In the genomic region with DNA sequence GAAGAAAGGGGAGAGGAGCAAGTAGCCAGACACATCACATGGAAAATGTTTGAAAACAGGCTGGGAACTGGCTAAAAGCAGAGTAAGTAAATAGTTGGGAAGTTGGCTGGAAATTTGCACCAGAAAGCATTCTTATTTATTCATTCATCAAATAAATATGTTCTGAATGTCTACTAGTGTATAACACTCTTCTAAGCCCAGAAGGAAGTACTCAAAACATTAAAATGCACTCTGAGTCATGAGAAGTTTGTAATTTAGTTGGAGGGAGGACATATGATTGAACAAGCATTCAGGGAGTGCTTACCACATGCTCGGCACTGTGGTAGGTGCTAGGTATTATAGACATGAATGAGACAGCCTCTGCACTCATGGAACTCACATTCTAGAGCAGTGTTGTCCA, we compare ENCODE assay signal across 16 cellular contexts. TPM values are rescaled to one million over a fixed set of nuclear protein-coding genes. Genes with fewer than 3 reads are reported as not detected.
DNase-seq lines count a peak whose midpoint lies in the region; ATAC-seq and TF ChIP-seq lines count a peak whose summit lies in the region.
"Had no signal": no experiment of that assay in that cellular context is flagged by ENCODE, and none has a peak within 500 bp of the region (broad histone marks: within the 10 kb centered on the region; RNA-seq: fewer than 3 reads in every experiment).

No MANE protein-coding gene starts in this region.

- H2AK5ac ChIP-seq in IMR-90 (ENCODE audit: low read depth, low read length): no peak overlapping the region

- no peak for TF ChIP-seq RAD21 in IMR-90 (IDR thresholded peaks at IDR 0.05; ENCODE audit: low read length)

- H3K79me1 ChIP-seq in IMR-90 (ENCODE audit: low read depth in 1 of 2, low read length in 2 of 2): no peaks in the 10 kb centered on the region

- H2BK15ac ChIP-seq in IMR-90 (ENCODE audit: low read depth, low read length): no peak overlapping the region

- H3K9me3 ChIP-seq in IMR-90 (ENCODE audit: control insufficient read depth, insufficient read depth, low read length): no peaks in the 10 kb centered on the region
- no peaks in the 10 kb centered on the region for H3K9me3 ChIP-seq in lung (ENCODE audit: control insufficient read depth in 2 of 2, insufficient read depth in 1 of 2, low read length in 1 of 2)
- H3K9me3 ChIP-seq in MM.1S (replicated peaks; ENCODE audit: insufficient read depth, low read length): no peaks in the 10 kb centered on the region

- intact Hi-C loops in IMR-90 (cut with micrococcal nuclease): no loop called here

- no peaks in the 10 kb centered on the region for H3F3A ChIP-seq in MM.1S (ENCODE audit: insufficient read depth, low read length)

- H3K27ac ChIP-seq in IMR-90 (ENCODE audit: insufficient read depth, low read length) (no peak overlapping the region), epithelial cell of prostate (peak overlapping the region; percentile 51), lung (ENCODE audit: low read depth in 1 of 2, low read length in 1 of 2) (no peak overlapping the region), MM.1S (ENCODE audit: low read length) (no peak overlapping the region)
- H3K27ac ChIP-seq: parathyroid adenoma had no signal

- no peak overlapping the region for H3K14ac ChIP-seq in IMR-90 (replicated peaks; ENCODE audit: low read depth, low read length)

- H3K27me3 ChIP-seq in IMR-90 (ENCODE audit: control insufficient read depth, insufficient read depth, low read length) (no peaks in the 10 kb centered on the region), lung (ENCODE audit: control insufficient read depth, insufficient read depth) (no peaks in the 10 kb centered on the region), MM.1S (replicated peaks; ENCODE audit: insufficient read depth, low read length) (no peaks in the 10 kb centered on the region)

- H3K9me2 ChIP-seq in MM.1S (replicated peaks; ENCODE audit: insufficient read depth, low read length): no peaks in the 10 kb centered on the region

- BruUV-seq in IMR-90 (replicated peaks; lab: Mats Ljungman, UMichigan): no TSS peak

- H3K23ac ChIP-seq in IMR-90 (ENCODE audit: low read depth, low read length): no peak overlapping the region

- no peaks in the 10 kb centered on the region for H3K9me1 ChIP-seq in IMR-90 (ENCODE audit: insufficient read depth, low read length)

- no peak overlapping the region for H4K91ac ChIP-seq in IMR-90 (ENCODE audit: insufficient read depth, low read depth, low read length)

- H3K4ac ChIP-seq in IMR-90 (ENCODE audit: low read depth, low read length): no peak overlapping the region

- H3K4me3 ChIP-seq in AG04449 (ENCODE audit: low read depth, low read length) (no peak overlapping the region), IMR-90 (ENCODE audit: insufficient read depth, low read depth, low read length) (no peak overlapping the region), lung (no peak overlapping the region), MM.1S (ENCODE audit: low read length) (no peak overlapping the region)

- no peak overlapping the region for H2AK9ac ChIP-seq in IMR-90 (replicated peaks; ENCODE audit: low read depth, low read length, poor library complexity)

- peak overlapping the region; percentile 83 for H2BK5ac ChIP-seq in IMR-90 (ENCODE audit: low read depth, low read length, poor library complexity, severe bottlenecking)

- no peak overlapping the region for H2BK120ac ChIP-seq in IMR-90 (ENCODE audit: low read depth, low read length)

- TF ChIP-seq CTCF in AG04449 (IDR thresholded peaks at IDR 0.05; ENCODE audit: insufficient read depth, low read length, missing control alignments) (no peak), IMR-90 (conservative IDR thresholded peaks at IDR 0.05; ENCODE audit: low read depth, low read length) (no peak), lung (IDR thresholded peaks at IDR 0.05; ENCODE audit: control extremely low read depth, extremely low read depth) (no peak), MM.1S (IDR thresholded peaks at IDR 0.05; ENCODE audit: low read length) (no peak)

- H3K4me1 ChIP-seq in IMR-90 (ENCODE audit: control insufficient read depth, insufficient read depth, low read length): no peaks in the 10 kb centered on the region; the same call in 1 of the 2 replicates
- H3K4me1 ChIP-seq in lung (ENCODE audit: control insufficient read depth in 2 of 2, insufficient read depth in 2 of 2, low read length in 2 of 2): no peaks in the 10 kb centered on the region
- no peaks in the 10 kb centered on the region for H3K4me1 ChIP-seq in MM.1S (ENCODE audit: low read length)
- H3K4me1 ChIP-seq: parathyroid adenoma had no signal

- H3K36me3 ChIP-seq in IMR-90 (ENCODE audit: control insufficient read depth, insufficient read depth, low read length) (no peaks in the 10 kb centered on the region), lung (ENCODE audit: control insufficient read depth in 2 of 2, insufficient read depth in 2 of 2, low read length in 2 of 2) (no peaks in the 10 kb centered on the region), MM.1S (replicated peaks; ENCODE audit: insufficient read depth, low read length) (no peaks in the 10 kb centered on the region)

- POLR2A ChIA-PET in AG04449 (lab: Yijun Ruan, JAX): no interaction called here
- POLR2A ChIA-PET in IMR-90 (lab: Charles Lee; ENCODE audit: unreplicated experiment): interaction anchor here (0.6 kb wide), 1 partner anchor 52 kb away, joined by 9 read pairs; no protein-coding TSS in a partner anchor

- no peak overlapping the region for H3K56ac ChIP-seq in IMR-90 (ENCODE audit: extremely low read depth, insufficient read depth, low read length)

- DNase-seq in AG04449 (ENCODE audit: low read depth, low spot score) (peak; percentile 65), IMR-90 (peak; percentile 67), epithelial cell of prostate (ENCODE audit: low read depth, low spot score) (peak; percentile 66), lung (ENCODE audit: low spot score) (no peak), MM.1S (no peak), NCI-H2029 treated with DMSO at 0.1 percent for 48 hours (lab: John Stamatoyannopoulos, UW) (no peak)
- DNase-seq in effector CD4-positive, alpha-beta T cell: no peak
- DNase-seq: activated naive CD4-positive, alpha-beta T cell; caudate nucleus; endodermal cell; MV-4-11; substantia nigra had no signal

- in situ Hi-C loops in IMR-90 (cut with MboI; ENCODE audit: low sequenced_read_pairs): no loop called here

- H2AFZ ChIP-seq in IMR-90 (replicated peaks; ENCODE audit: low read length, poor library complexity) (no peak overlapping the region), MM.1S (ENCODE audit: low read length) (no peak overlapping the region)
- H2AFZ ChIP-seq: parathyroid adenoma had no signal

- no peaks in the 10 kb centered on the region for H3K79me2 ChIP-seq in MM.1S (ENCODE audit: low read length)
- H3K79me2 ChIP-seq: parathyroid adenoma had no signal

- CTCF ChIA-PET in AG04449 (lab: Yijun Ruan, JAX): no interaction called here
- CTCF ChIA-PET in IMR-90 (lab: Yijun Ruan, JAX): no interaction called here

- no peak overlapping the region for H3K18ac ChIP-seq in IMR-90 (ENCODE audit: low read depth, low read length)

- dilution Hi-C loops in IMR-90 (cut with HindIII; ENCODE audit: low sequenced_read_pairs, unreplicated experiment): no loop called here

- no peak overlapping the region for H3K9ac ChIP-seq in IMR-90 (ENCODE audit: low read depth, low read length)
- no peak overlapping the region for H3K9ac ChIP-seq in MM.1S (ENCODE audit: low read length)
- H3K9ac ChIP-seq: parathyroid adenoma had no signal

- H2BK20ac ChIP-seq in IMR-90 (ENCODE audit: low read depth, low read length): no peak overlapping the region

- H4K8ac ChIP-seq in IMR-90 (ENCODE audit: low read depth in 2 of 2, low read length in 2 of 2): no peak overlapping the region

- H3K4me2 ChIP-seq in IMR-90 (ENCODE audit: low read depth, low read length) (no peak overlapping the region), MM.1S (ENCODE audit: low read depth, low read length) (no peak overlapping the region)

- H4K20me1 ChIP-seq in IMR-90 (ENCODE audit: insufficient read depth, low read length) (no peaks in the 10 kb centered on the region), MM.1S (ENCODE audit: insufficient read depth, low read length) (no peaks in the 10 kb centered on the region)

- no peak for TF ChIP-seq POLR2A in IMR-90 (IDR thresholded peaks at IDR 0.05; ENCODE audit: low read depth, low read length)

- no peak overlapping the region for H4K5ac ChIP-seq in IMR-90 (ENCODE audit: low read depth, low read length)

- no CpG with 5 or more reads among the region's 1 CpG for WGBS in IMR-90 (ENCODE audit: extremely low coverage in 2 of 2, insufficient read length in 1 of 2), 2 experiments
- 52 to 68% methylated on average over 1 of the region's 1 CpG for WGBS in lung, 2 donors

- ATAC-seq in IMR-90 (ENCODE audit: low read depth) (peak; percentile 92), lung (ENCODE audit: insufficient read depth, low FRiP score) (peak; percentile 80), GM21381 (IDR thresholded peaks at IDR 0.05; ENCODE audit: unreplicated experiment) (no peak)

TF ChIP-seq in IMR-90, 13 proteins besides CTCF, POLR2A, EP300 and RAD21 (continues in another document):
- TF ChIP-seq SMC3 (IDR thresholded peaks at IDR 0.05; ENCODE audit: low read depth, low read length) (no peak), MAZ (IDR thresholded peaks at IDR 0.05; ENCODE audit: borderline replicate concordance, low read depth, low read length) (no peak), CHD1 (IDR thresholded peaks at IDR 0.05; ENCODE audit: low read depth, low read length) (no peak), NFE2L2 (IDR thresholded peaks at IDR 0.05; ENCODE audit: low read depth, low read length) (no peak), RFX5 (IDR thresholded peaks at IDR 0.05; ENCODE audit: low read depth, low read length) (no peak)
- TF ChIP-seq, protein P1, sequence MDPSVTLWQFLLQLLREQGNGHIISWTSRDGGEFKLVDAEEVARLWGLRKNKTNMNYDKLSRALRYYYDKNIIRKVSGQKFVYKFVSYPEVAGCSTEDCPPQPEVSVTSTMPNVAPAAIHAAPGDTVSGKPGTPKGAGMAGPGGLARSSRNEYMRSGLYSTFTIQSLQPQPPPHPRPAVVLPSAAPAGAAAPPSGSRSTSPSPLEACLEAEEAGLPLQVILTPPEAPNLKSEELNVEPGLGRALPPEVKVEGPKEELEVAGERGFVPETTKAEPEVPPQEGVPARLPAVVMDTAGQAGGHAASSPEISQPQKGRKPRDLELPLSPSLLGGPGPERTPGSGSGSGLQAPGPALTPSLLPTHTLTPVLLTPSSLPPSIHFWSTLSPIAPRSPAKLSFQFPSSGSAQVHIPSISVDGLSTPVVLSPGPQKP (IDR thresholded peaks at IDR 0.05; ENCODE audit: borderline replicate concordance, low read depth, low read length): no peak

RNA-seq across cellular contexts. Expression of a gene that starts 37.0 kb away (rescaled TPM):
- 0.18 and 0.28 TPM in 2 replicates for total RNA-seq in IMR-90 (2012; rRNA removed)
- 0.32 and 0.39 TPM in 2 replicates for polyA plus RNA-seq in IMR-90 (2012; rRNA removed)
- 0.09 and 0.22 TPM in 2 replicates for polyA plus RNA-seq in IMR-90 (2012; cell fraction: cytosol; rRNA removed)
- polyA plus RNA-seq in IMR-90 (2012; cell fraction: nucleus; rRNA removed; ENCODE audit: low replicate concordance): 0.25 and 0.44 TPM in 2 replicates
- under 1 TPM; 0.23 to 0.52 TPM for total RNA-seq in lung
- polyA plus RNA-seq in lung: under 1 TPM; 0.15 to 0.16 TPM
- total RNA-seq: HT-29 had no signal

RNA-seq across cellular contexts. Expression of a gene that starts 56.5 kb away (rescaled TPM):
- not detected in 2 replicates for total RNA-seq in IMR-90 (2012; rRNA removed)
- not detected in 2 replicates for polyA plus RNA-seq in IMR-90 (2012; rRNA removed)
- not detected in 2 replicates for polyA plus RNA-seq in IMR-90 (2012; cell fraction: cytosol; rRNA removed)
- polyA plus RNA-seq in IMR-90 (2012; cell fraction: nucleus; rRNA removed; ENCODE audit: low replicate concordance): not detected in 2 replicates
- total RNA-seq in lung: 10 to 100 TPM in 1 of 2 donors, 1 to 10 TPM in 1; 3.3 to 47.3 TPM
- polyA plus RNA-seq in lung: under 1 TPM; 0.32 to 0.49 TPM
- total RNA-seq: A673 had no signal

Comparison
In these comparisons a context has a peak if more than half of its experiments do, and no peak if none do; other contexts are left out.
1. DNase-seq: peak in AG04449 (single experiment), IMR-90 (single experiment) and epithelial cell of prostate (single experiment); none in lung (single experiment), effector CD4-positive, alpha-beta T cell (single experiment), MM.1S (single experiment) and NCI-H2029 treated with DMSO at 0.1 percent for 48 hours (single experiment).